In the genomic region with DNA sequence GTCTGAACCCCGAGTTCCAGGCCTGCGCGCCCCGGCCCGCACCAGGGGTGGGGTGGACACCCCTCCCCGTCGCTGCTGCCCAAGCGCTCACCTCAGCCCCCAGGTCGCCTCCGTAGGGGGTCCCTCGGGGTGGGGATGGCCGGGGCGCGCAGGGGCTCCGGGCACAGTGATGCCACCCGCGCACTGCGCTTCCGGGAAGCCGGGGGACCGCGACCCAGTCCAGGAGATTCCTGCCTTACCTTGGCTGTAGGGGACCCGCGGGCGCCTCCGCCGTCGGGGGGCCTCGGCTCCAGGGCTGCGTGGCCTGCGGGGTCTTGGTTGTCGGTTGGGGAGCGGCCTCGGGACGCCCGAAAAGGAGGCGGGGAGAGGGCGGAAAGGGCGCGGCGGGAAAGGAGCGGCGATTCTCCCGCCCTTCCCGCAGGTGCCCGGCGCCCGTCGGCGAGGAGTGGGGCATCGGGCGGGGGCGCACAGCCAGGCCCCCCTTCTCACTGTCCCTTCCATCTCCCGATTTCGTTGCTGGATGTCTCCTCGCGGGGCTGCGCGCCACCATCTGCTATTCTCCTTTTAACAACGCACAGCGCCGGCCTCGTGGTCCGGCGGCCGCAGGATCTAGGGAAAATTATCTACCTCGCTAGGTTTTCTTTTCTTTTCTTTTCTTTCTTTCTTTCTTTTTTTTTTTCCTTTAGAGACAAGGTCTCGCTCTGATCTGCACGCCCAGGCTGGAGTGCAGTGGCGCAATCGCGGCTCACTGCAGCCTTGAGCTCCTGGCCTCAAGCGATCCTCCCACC, we compare ENCODE assay signal across 8 cellular contexts. TPM values are rescaled to one million over a fixed set of nuclear protein-coding genes. Genes with fewer than 3 reads are reported as not detected.
DNase-seq lines count a peak whose midpoint lies in the region; ATAC-seq and TF ChIP-seq lines count a peak whose summit lies in the region.

Gene KEAP1, minus strand, starts transcription at position 355 of the 788 bp plus-strand sequence. CDS start 3,323 bp downstream, outside the sequence.

- TF ChIP-seq CTCF in adrenal gland (IDR thresholded peaks at IDR 0.05) (no peak), psoas muscle (IDR thresholded peaks at IDR 0.05) (no peak)

- peak within 1 kb of the TSS; percentile 65 to 98 (median 95) for H3K27ac ChIP-seq in adrenal gland
- H3K27ac ChIP-seq in psoas muscle = peak within 1 kb of the TSS; percentile 98

- DNase-seq in NK-92 treated with Interleukin-12 subunit alpha and Interleukin-12 subunit beta, amount 100 ng/mL, for 24 hours (lab: John Stamatoyannopoulos, UW) = peak; percentile 39
- DNase-seq in NK-92 (lab: John Stamatoyannopoulos, UW; ENCODE audit: unreplicated experiment) = no peak
- peak; percentile 63 for DNase-seq in NOMO-1 treated with DMSO at 0.1 percent for 48 hours (lab: John Stamatoyannopoulos, UW; ENCODE audit: unreplicated experiment)
- DNase-seq in adrenal gland = peak in 5 of 7 donors; percentile 38 to 60 (median 51)
- peak; percentile 65 for DNase-seq in left ventricle myocardium superior
- no peak for DNase-seq in psoas muscle
- DNase-seq in NCI-H526 treated with DMSO at 0.1 percent for 48 hours (lab: John Stamatoyannopoulos, UW) = no peak

- peak; percentile 30 for ATAC-seq in HG03025 (IDR thresholded peaks at IDR 0.05; ENCODE audit: low FRiP score, unreplicated experiment)
- ATAC-seq in left ventricle myocardium superior = peak; percentile 26
- ATAC-seq in psoas muscle = peak; percentile 19 to 37 (median 33)

- intact Hi-C loops in adrenal gland (cut with DNase I) = loop anchor here (5.0 to 10.0 kb wide), 2 partner anchors 64 to 72 kb away; partner anchors contain the start of genes CDKN2D (in 1 of the 2) and KRI1 (in 1 of the 2)
- intact Hi-C loops in left ventricle myocardium superior (cut with micrococcal nuclease) = no loop called here
- intact Hi-C loops in psoas muscle (cut with DNase I) = loop anchor here in 1 of 2 donors (5.0 kb wide), 1 partner anchor 64 kb away; the partner anchor contains the start of genes CDKN2D and KRI1

- peak within 1 kb of the TSS; percentile 46 to 95 (median 81) for H3K4me3 ChIP-seq in adrenal gland
- peak within 1 kb of the TSS; percentile 90 for H3K4me3 ChIP-seq in psoas muscle

- H3K27me3 ChIP-seq in adrenal gland = no peaks in the 10 kb centered on the region
- H3K27me3 ChIP-seq in psoas muscle (ENCODE audit: insufficient read depth in 3 of 3, low read length in 2 of 3) = no peaks in the 10 kb centered on the region

- peaks cover 10 to 35% of the 10 kb centered on the region in 2 donors for H3K4me1 ChIP-seq in adrenal gland (replicated peaks in 1 of 2)
- H3K4me1 ChIP-seq in psoas muscle = peaks cover 29% of the 10 kb centered on the region

- no peak for TF ChIP-seq POLR2A in adrenal gland (IDR thresholded peaks at IDR 0.05)

- H3K9me3 ChIP-seq in adrenal gland (replicated peaks in 1 of 3) (no peaks in the 10 kb centered on the region), psoas muscle (no peaks in the 10 kb centered on the region)

- peaks cover 0 to 18% of the 10 kb centered on the region in 2 donors for H3K36me3 ChIP-seq in adrenal gland (replicated peaks in 1 of 2)
- H3K36me3 ChIP-seq in psoas muscle (ENCODE audit: insufficient read depth in 1 of 2, low read depth in 1 of 2) = peaks cover 0 to 20% of the 10 kb centered on the region in 2 donors

- 1 to 7% (median 4%) methylated on average over 35 to 72 of the region's 73 CpGs for WGBS in adrenal gland, 4 donors
- 6 to 10% (median 7%) methylated on average over 50 to 73 of the region's 73 CpGs for WGBS in psoas muscle, 3 donors

RNA-seq across cellular contexts. Expression of gene KEAP1, which starts in this region (rescaled TPM):
- 100 to 1,000 TPM in 1 of 8 donors, 10 to 100 TPM in 7; 71.1 to 106 (median 75.1) TPM for total RNA-seq in adrenal gland
- polyA plus RNA-seq in adrenal gland = 100 to 1,000 TPM in 1 of 3 donors, 10 to 100 TPM in 2; 71.0 to 101 (median 97.3) TPM
- total RNA-seq in left ventricle myocardium superior = 87.7 TPM
- 100 to 1,000 TPM; 109 to 208 (median 169) TPM for total RNA-seq in psoas muscle
- polyA plus RNA-seq in psoas muscle = 100 to 1,000 TPM; 154 to 242 (median 205) TPM

Comparison
In these comparisons a context has a peak if more than half of its experiments do, and no peak if none do; other contexts are left out.
1. DNase-seq: peak in NK-92 treated with Interleukin-12 subunit alpha and Interleukin-12 subunit beta, amount 100 ng/mL, for 24 hours (single experiment), NOMO-1 treated with DMSO at 0.1 percent for 48 hours (single experiment), adrenal gland (5 of 7) and left ventricle myocardium superior (single experiment); none in NK-92 (single experiment), psoas muscle (0 of 2) and NCI-H526 treated with DMSO at 0.1 percent for 48 hours (single experiment).
2. Peak in every context shown above with its lines, with median percentiles within 50 percentile points of each other: ATAC-seq.